Comparison of ENCODE assay signal across 8 cellular contexts in genomic region chr2:157492189-157492773, GRCh38.
DNase-seq lines count a peak whose midpoint lies in the region; ATAC-seq lines count a peak whose summit lies in the region.

No MANE protein-coding gene starts in this region.

- DNase-seq in Ammon's horn (ENCODE audit: low spot score) = peak; percentile 84
- peak; percentile 80 for DNase-seq in NCI-H2171 treated with DMSO at 0.1 percent for 48 hours (lab: John Stamatoyannopoulos, UW)
- DNase-seq in activated CD4-positive, CD25-positive, alpha-beta regulatory T cell treated with anti-CD3 and anti-CD28 coated beads, Interleukin-2, amount 50 U/mL, for 72 hours = peak; percentile 62
- DNase-seq in central memory CD8-positive, alpha-beta T cell (ENCODE audit: low spot score in 2 of 2) = peak; percentile 43 to 48
- peak; percentile 84 for DNase-seq in left kidney (ENCODE audit: low read depth, low spot score)
- DNase-seq in stimulated activated CD4-positive, alpha-beta T cell treated with anti-CD3 and anti-CD28 coated beads, TNF-alpha, amount 100 ng/mL, for 1 hour (ENCODE audit: low read depth in 3 of 3, low spot score in 1 of 3) = peak; percentile 16 to 44 (median 43)

- no peak overlapping the region for H3K27ac Mint-ChIP-seq in central memory CD8-positive, alpha-beta T cell (ENCODE audit: low read depth)

- no peaks in the 10 kb centered on the region for H3K9me3 Mint-ChIP-seq in central memory CD8-positive, alpha-beta T cell

- peaks cover 8% of the 10 kb centered on the region for H3K4me1 Mint-ChIP-seq in central memory CD8-positive, alpha-beta T cell

- H3K27me3 Mint-ChIP-seq in central memory CD8-positive, alpha-beta T cell = no peaks in the 10 kb centered on the region

- H3K36me3 Mint-ChIP-seq in central memory CD8-positive, alpha-beta T cell (ENCODE audit: insufficient read depth) = peaks cover 2% of the 10 kb centered on the region

- ATAC-seq in GM18868 (IDR thresholded peaks at IDR 0.05; ENCODE audit: unreplicated experiment) = peak; percentile 95
- ATAC-seq in HG03060 (IDR thresholded peaks at IDR 0.05; ENCODE audit: low read depth, unreplicated experiment) = peak; percentile 86
- peak; percentile 67 for ATAC-seq in central memory CD8-positive, alpha-beta T cell (replicated peaks; ENCODE audit: extremely low read depth, poor library complexity, severe bottlenecking)

- no peak overlapping the region for H3K4me3 Mint-ChIP-seq in central memory CD8-positive, alpha-beta T cell

Comparison
In these comparisons a context has a peak if more than half of its experiments do, and no peak if none do; other contexts are left out.
1. Peak in every context shown above with its lines: DNase-seq and ATAC-seq.